18 cellular contexts compared by ENCODE assay signal in the genomic region with DNA sequence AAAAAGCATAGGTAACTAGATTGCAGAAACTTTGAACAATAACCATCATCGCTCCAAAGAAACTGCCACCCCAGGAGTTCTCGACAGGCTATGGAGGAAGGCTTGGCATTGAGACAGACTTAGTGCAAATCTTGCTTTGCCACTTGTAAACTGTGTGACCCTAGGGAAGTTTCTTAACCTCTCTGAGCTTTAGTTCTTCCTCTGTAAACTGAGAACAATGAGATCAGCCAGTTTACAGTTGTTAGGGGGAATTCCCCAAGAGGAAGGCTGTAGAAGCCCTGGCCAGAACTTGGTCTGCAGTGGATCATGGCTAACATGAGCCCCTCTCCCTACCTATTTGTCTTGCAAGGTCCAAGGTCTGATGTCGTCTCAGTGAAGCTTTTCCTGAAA.
DNase-seq lines count a peak whose midpoint lies in the region; ATAC-seq, FAIRE-seq and TF ChIP-seq lines count a peak whose summit lies in the region.
"Had no signal": no experiment of that assay in that cellular context is flagged by ENCODE, and none has a peak within 500 bp of the region (broad histone marks: within the 10 kb centered on the region; RNA-seq: fewer than 3 reads in every experiment).

No MANE protein-coding gene starts in this region.

- H4K20me1 ChIP-seq in H1 (replicated peaks in 1 of 2; ENCODE audit: control insufficient read depth in 1 of 2, insufficient read depth in 2 of 2, low read length in 2 of 2) (no peaks in the 10 kb centered on the region), osteoblast (ENCODE audit: insufficient read depth, low read length) (no peaks in the 10 kb centered on the region)

- no peak overlapping the region for H4K8ac ChIP-seq in H1 (ENCODE audit: extremely low read depth, insufficient read depth, low read length)

- TF ChIP-seq POLR2A in A549 (IDR thresholded peaks at IDR 0.05; ENCODE audit: low read length) (no peak), H1 (IDR thresholded peaks at IDR 0.05; ENCODE audit: control extremely low read depth in 1 of 2, low read depth in 2 of 2, low read length in 2 of 2) (no peak)

- 55% methylated on average over 3 of the region's 3 CpGs for WGBS in A549 (ENCODE audit: missing lambda C conversion rate)
- WGBS in H1 (ENCODE audit: extremely low coverage in 1 of 2, insufficient coverage in 1 of 2, insufficient read length in 1 of 2, insufficient replicate concordance in 2 of 2, low coverage in 1 of 2, low lambda C conversion rate in 2 of 2, missing lambda C conversion rate in 1 of 2), 2 experiments: 83% methylated on average over 3 of the region's 3 CpGs; no CpG with 5 or more reads in 1 of the 2 experiments

- no peak for TF ChIP-seq RAD21 in A549 (conservative IDR thresholded peaks at IDR 0.05 in 1 of 2, IDR thresholded peaks at IDR 0.05 in 1 of 2)
- no peak for TF ChIP-seq RAD21 in H1 (IDR thresholded peaks at IDR 0.05 in 1 of 2, conservative IDR thresholded peaks at IDR 0.05 in 1 of 2; ENCODE audit: low read depth in 2 of 2, low read length in 2 of 2)

- no peak for FAIRE-seq in A549 (lab: Jason Lieb, UNC)
- no peak for FAIRE-seq in H1 (lab: Jason Lieb, UNC)
- FAIRE-seq: D721Med, G401.6, GM12892 had no signal

- no peak overlapping the region for H3K18ac ChIP-seq in H1 (ENCODE audit: extremely low read depth, low read length)

- no peak overlapping the region for H3K23ac ChIP-seq in H1 (ENCODE audit: insufficient read length)

- H3K4me2 ChIP-seq in A549: no peak overlapping the region
- H3K4me2 ChIP-seq in H1 (ENCODE audit: insufficient read depth in 1 of 2, low read depth in 2 of 2, low read length in 2 of 2): no peak overlapping the region
- H3K4me2 ChIP-seq in osteoblast (ENCODE audit: insufficient read depth, low read length): no peak overlapping the region

- no peak overlapping the region for H2BK120ac ChIP-seq in H1 (replicated peaks; ENCODE audit: low read depth, low read length)

- no peak overlapping the region for H4K5ac ChIP-seq in H1 (ENCODE audit: insufficient read length, low read depth, low read length)

- no peak overlapping the region for H2BK5ac ChIP-seq in H1 (ENCODE audit: low read depth, low read length)

- H3K56ac ChIP-seq in H1 (replicated peaks; ENCODE audit: insufficient read length, low read depth, low read length): no peak overlapping the region

- TF ChIP-seq CTCF in A549 (IDR thresholded peaks at IDR 0.05) (no peak), H1 (IDR thresholded peaks at IDR 0.05; ENCODE audit: control extremely low read depth in 1 of 3, insufficient read depth in 1 of 3, low read depth in 1 of 3, low read length in 3 of 3) (no peak), osteoblast (IDR thresholded peaks at IDR 0.05; ENCODE audit: extremely low read depth, low read depth, low read length) (no peak)

- TF ChIP-seq EP300 in A549 (IDR thresholded peaks at IDR 0.05): no peak
- no peak for TF ChIP-seq EP300 in H1 (IDR thresholded peaks at IDR 0.05; ENCODE audit: borderline replicate concordance in 1 of 2, low read depth in 2 of 2, low read length in 2 of 2)

- no peak overlapping the region for H2BK20ac ChIP-seq in H1 (ENCODE audit: low read length)

- no peak overlapping the region for H3K4me3 ChIP-seq in A549
- no peak overlapping the region for H3K4me3 ChIP-seq in H1 (ENCODE audit: extremely low read depth in 1 of 4, insufficient read depth in 2 of 4, low read depth in 3 of 4, low read length in 4 of 4)
- H3K4me3 ChIP-seq in osteoblast (ENCODE audit: insufficient read depth, low read length): no peak overlapping the region

- no peaks in the 10 kb centered on the region for H3K36me3 Mint-ChIP-seq in activated T-helper 17 cell treated with anti-CD3 and anti-CD28 coated beads, Interleukin-2, amount 50 U/mL, for 72 hours (ENCODE audit: low read depth)
- H3K36me3 Mint-ChIP-seq in activated CD8-positive, alpha-beta T cell treated with anti-CD3 and anti-CD28 coated beads, Interleukin-2, amount 10 ng/mL, durations not matched to agents 7 days and 5 days (ENCODE audit: low read depth): no peaks in the 10 kb centered on the region
- H3K36me3 Mint-ChIP-seq: CD8-positive, alpha-beta T cell had no signal

- no peak overlapping the region for H4K91ac ChIP-seq in H1 (replicated peaks; ENCODE audit: insufficient read length, low read length)

- no peaks in the 10 kb centered on the region for H3K4me1 Mint-ChIP-seq in activated T-helper 17 cell treated with anti-CD3 and anti-CD28 coated beads, Interleukin-2, amount 50 U/mL, for 72 hours
- no peaks in the 10 kb centered on the region for H3K4me1 Mint-ChIP-seq in activated CD8-positive, alpha-beta T cell treated with anti-CD3 and anti-CD28 coated beads, Interleukin-2, amount 10 ng/mL, durations not matched to agents 7 days and 5 days (ENCODE audit: low read depth)
- H3K4me1 Mint-ChIP-seq: B cell had no signal

- no peak overlapping the region for H3K4me3 Mint-ChIP-seq in activated T-helper 17 cell treated with anti-CD3 and anti-CD28 coated beads, Interleukin-2, amount 50 U/mL, for 72 hours
- no peak overlapping the region for H3K4me3 Mint-ChIP-seq in activated CD8-positive, alpha-beta T cell treated with anti-CD3 and anti-CD28 coated beads, Interleukin-2, amount 10 ng/mL, durations not matched to agents 7 days and 5 days
- H3K4me3 Mint-ChIP-seq: B cell; CD8-positive, alpha-beta T cell had no signal

- H3K4me1 ChIP-seq in A549 (no peaks in the 10 kb centered on the region), H1 (replicated peaks in 1 of 4; ENCODE audit: control insufficient read depth in 3 of 4, insufficient read depth in 4 of 4, low read length in 3 of 4) (no peaks in the 10 kb centered on the region; a peak in 1 of 7 replicates), osteoblast (ENCODE audit: insufficient read depth, low read length) (no peaks in the 10 kb centered on the region)

- H3K27me3 ChIP-seq in H1 (replicated peaks in 1 of 4; ENCODE audit: control insufficient read depth in 3 of 4, extremely low read depth in 1 of 4, insufficient read depth in 3 of 4, low read length in 3 of 4) (no peaks in the 10 kb centered on the region; a peak in 2 of 7 replicates), osteoblast (ENCODE audit: insufficient read depth, low read length) (peaks cover 34% of the 10 kb centered on the region)

- no peak overlapping the region for H2AFZ ChIP-seq in H1 (ENCODE audit: low read length)
- no peak overlapping the region for H2AFZ ChIP-seq in osteoblast (ENCODE audit: low read length)

- H2BK12ac ChIP-seq in H1 (ENCODE audit: low read depth, low read length): no peak overlapping the region

- no peak overlapping the region for H3K27ac Mint-ChIP-seq in activated T-helper 17 cell treated with anti-CD3 and anti-CD28 coated beads, Interleukin-2, amount 50 U/mL, for 72 hours
- H3K27ac Mint-ChIP-seq in activated CD8-positive, alpha-beta T cell treated with anti-CD3 and anti-CD28 coated beads, Interleukin-2, amount 10 ng/mL, durations not matched to agents 7 days and 5 days: no peak overlapping the region
- H3K27ac Mint-ChIP-seq: B cell; CD8-positive, alpha-beta T cell had no signal

- H3K14ac ChIP-seq in H1 (ENCODE audit: insufficient read length): no peak overlapping the region

- no peaks in the 10 kb centered on the region for H3K27me3 Mint-ChIP-seq in activated T-helper 17 cell treated with anti-CD3 and anti-CD28 coated beads, Interleukin-2, amount 50 U/mL, for 72 hours
- peaks cover 23% of the 10 kb centered on the region for H3K27me3 Mint-ChIP-seq in activated CD8-positive, alpha-beta T cell treated with anti-CD3 and anti-CD28 coated beads, Interleukin-2, amount 10 ng/mL, durations not matched to agents 7 days and 5 days (ENCODE audit: low read depth)

- 0 out of 7 replicates have a peak overlapping the region, but pooled peaks of 1 of the 4 experiments have one; percentile 21 for H3K9ac ChIP-seq in H1 (replicated peaks in 1 of 4; ENCODE audit: extremely low read depth in 1 of 4, low read depth in 3 of 4, low read length in 3 of 4)

- DNase-seq in A549 (ENCODE audit: low read depth in 1 of 2, low spot score in 1 of 2) (no peak), H1 (ENCODE audit: low read depth in 1 of 2, low spot score in 2 of 2) (no peak), osteoblast (ENCODE audit: insufficient read length, low spot score, missing footprints) (peak; percentile 8), Kasumi-1 (lab: John Stamatoyannopoulos, UW) (no peak), OCI-M1 (lab: John Stamatoyannopoulos, UW) (no peak)
- DNase-seq in activated CD8-positive, alpha-beta T cell treated with anti-CD3 and anti-CD28 coated beads, Interleukin-2, amount 10 ng/mL, durations not matched to agents 7 days and 5 days: no peak
- DNase-seq: CD8-positive, alpha-beta T cell; COR-L47; DMS153; DMS79 treated with DMSO at 0.1 percent for 48 hours; EL; H7 had no signal

- no peaks in the 10 kb centered on the region for H3K9me3 Mint-ChIP-seq in activated T-helper 17 cell treated with anti-CD3 and anti-CD28 coated beads, Interleukin-2, amount 50 U/mL, for 72 hours
- no peaks in the 10 kb centered on the region for H3K9me3 Mint-ChIP-seq in activated CD8-positive, alpha-beta T cell treated with anti-CD3 and anti-CD28 coated beads, Interleukin-2, amount 10 ng/mL, durations not matched to agents 7 days and 5 days (ENCODE audit: insufficient read depth)
- H3K9me3 Mint-ChIP-seq: CD8-positive, alpha-beta T cell had no signal

- H3K79me1 ChIP-seq in H1 (ENCODE audit: low read depth, low read length): no peaks in the 10 kb centered on the region

- no peak for ATAC-seq in A549
- ATAC-seq in activated T-helper 17 cell treated with anti-CD3 and anti-CD28 coated beads, Interleukin-2, amount 50 U/mL, for 72 hours (replicated peaks): peak; percentile 26
- ATAC-seq in activated CD8-positive, alpha-beta T cell treated with anti-CD3 and anti-CD28 coated beads, Interleukin-2, amount 10 ng/mL, durations not matched to agents 7 days and 5 days: no peak
- ATAC-seq: CD8-positive, alpha-beta T cell had no signal

- no peak overlapping the region for H2AK5ac ChIP-seq in H1 (ENCODE audit: low read depth, low read length)

- no peak overlapping the region for H2BK15ac ChIP-seq in H1 (ENCODE audit: low read length)

- CTCF ChIA-PET in A549 (lab: Yijun Ruan, JAX): interaction anchor here (0.7 to 5.4 kb wide), 4 partner anchors 11 to 260 kb away, joined by 3 to 25 read pairs (median 8); a partner anchor contains a TSS
- CTCF ChIA-PET in H1 (lab: Charles Lee; ENCODE audit: partially characterized antibody): interaction anchor here (0.6 to 1.7 kb wide), 6 partner anchors 15 to 426 kb away, joined by 3 to 4 read pairs (median 4); a partner anchor contains a TSS
- CTCF ChIA-PET in activated CD8-positive, alpha-beta T cell treated with anti-CD3 and anti-CD28 coated beads, Interleukin-2, amount 10 ng/mL, durations not matched to agents 7 days and 5 days (lab: Charles Lee): interaction anchor here (1.4 to 2.0 kb wide), 2 partner anchors 10 to 114 kb away, joined by 5 to 10 read pairs; a partner anchor contains a TSS

- H3K36me3 ChIP-seq in H1 (ENCODE audit: control insufficient read depth in 2 of 4, insufficient read depth in 4 of 4, low read length in 3 of 4): no peaks in the 10 kb centered on the region
- H3K36me3 ChIP-seq in osteoblast (ENCODE audit: insufficient read depth, low read length): no peaks in the 10 kb centered on the region

- H3K23me2 ChIP-seq in H1 (ENCODE audit: low read depth, low read length): no peaks in the 10 kb centered on the region

- H3K79me2 ChIP-seq in H1 (ENCODE audit: control insufficient read depth in 1 of 2, insufficient read depth in 2 of 2, low read length in 2 of 2): no peaks in the 10 kb centered on the region
- no peaks in the 10 kb centered on the region for H3K79me2 ChIP-seq in osteoblast (ENCODE audit: insufficient read depth, low read length)

- H3K9me3 ChIP-seq in A549 (no peaks in the 10 kb centered on the region), H1 (ENCODE audit: insufficient read depth in 2 of 2, low read depth in 1 of 2, low read length in 1 of 2) (no peaks in the 10 kb centered on the region), osteoblast (ENCODE audit: low read depth, low read length) (no peaks in the 10 kb centered on the region)

- POLR2A ChIA-PET in A549 (lab: Yijun Ruan, JAX): interaction anchor here (0.5 kb wide), 1 partner anchor 70 kb away, joined by 5 read pairs; no protein-coding TSS in a partner anchor
- POLR2A ChIA-PET in H1 (lab: Charles Lee; ENCODE audit: partially characterized antibody): interaction anchor here (0.5 to 0.9 kb wide), 2 partner anchors 9 to 159 kb away, joined by 3 read pairs; no protein-coding TSS in a partner anchor
- POLR2A ChIA-PET in activated CD8-positive, alpha-beta T cell treated with anti-CD3 and anti-CD28 coated beads, Interleukin-2, amount 10 ng/mL, durations not matched to agents 7 days and 5 days (lab: Charles Lee): no interaction called here

- H3K4ac ChIP-seq in H1 (replicated peaks; ENCODE audit: insufficient read length, low read depth, low read length): no peak overlapping the region

- H3K27ac ChIP-seq in A549 (no peak overlapping the region), H1 (ENCODE audit: low read depth, low read length) (no peak overlapping the region), osteoblast (ENCODE audit: low read depth, low read length) (no peak overlapping the region)
- H3K27ac ChIP-seq: C4-2B had no signal
